1 cellular context compared by ENCODE assay signal in the genomic region with DNA sequence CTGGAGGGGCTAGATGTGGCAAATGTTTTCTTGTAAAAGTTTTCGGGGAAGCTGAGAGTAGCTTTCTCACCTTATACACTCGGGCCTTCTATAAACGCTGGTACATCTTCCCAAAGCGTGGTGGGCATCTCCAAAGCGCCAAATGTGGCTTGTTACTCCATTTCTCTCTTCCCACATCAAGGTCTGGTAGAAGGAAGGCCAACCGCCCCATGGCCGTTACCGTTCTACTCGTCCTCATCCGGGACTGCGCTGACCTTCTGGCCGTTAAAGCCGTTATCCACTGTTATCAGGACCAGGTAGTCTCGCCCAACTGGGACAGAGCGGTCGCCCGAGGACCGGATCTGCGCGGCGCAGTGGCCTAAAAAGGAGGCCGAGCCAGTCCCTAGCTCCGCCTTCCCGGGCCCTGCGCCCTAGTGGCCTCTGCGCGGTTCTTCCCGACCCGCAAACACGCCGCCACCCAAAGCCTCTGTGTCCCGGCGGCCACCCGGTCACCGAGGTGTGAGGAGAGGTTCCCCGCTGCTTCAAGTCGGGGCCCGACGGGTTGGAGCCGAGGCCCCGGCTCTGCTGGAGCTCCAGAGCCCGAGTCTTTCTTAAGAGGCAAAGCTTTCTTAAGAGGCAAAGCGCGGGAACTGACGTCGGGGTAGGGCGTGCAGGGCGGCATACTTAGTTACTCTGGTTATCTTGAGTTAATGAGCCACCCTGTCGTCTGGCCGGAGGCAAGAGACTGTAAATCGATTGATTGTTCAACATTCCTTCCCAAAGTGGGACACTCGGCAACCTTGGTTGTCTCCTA.
TF ChIP-seq lines count a peak whose summit lies in the region.

No MANE protein-coding gene starts in this region.

TF ChIP-seq in K562, 482 proteins besides CTCF, POLR2A, EP300 and RAD21 (continued from another document and continues in another):
- no peak for TF ChIP-seq MAFG (tag; conservative IDR thresholded peaks at IDR 0.05)
- TF ChIP-seq, protein P1, sequence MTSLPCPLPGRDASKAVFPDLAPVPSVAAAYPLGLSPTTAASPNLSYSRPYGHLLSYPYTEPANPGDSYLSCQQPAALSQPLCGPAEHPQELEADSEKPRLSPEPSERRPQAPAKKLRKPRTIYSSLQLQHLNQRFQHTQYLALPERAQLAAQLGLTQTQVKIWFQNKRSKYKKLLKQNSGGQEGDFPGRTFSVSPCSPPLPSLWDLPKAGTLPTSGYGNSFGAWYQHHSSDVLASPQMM (CRISPR knock-in tag; IDR thresholded peaks at IDR 0.05): no peak
- TF ChIP-seq RBM14 (IDR thresholded peaks at IDR 0.05; ENCODE audit: borderline replicate concordance, insufficient read depth, low read depth, low read length): no peak
- TF ChIP-seq, protein P2, sequence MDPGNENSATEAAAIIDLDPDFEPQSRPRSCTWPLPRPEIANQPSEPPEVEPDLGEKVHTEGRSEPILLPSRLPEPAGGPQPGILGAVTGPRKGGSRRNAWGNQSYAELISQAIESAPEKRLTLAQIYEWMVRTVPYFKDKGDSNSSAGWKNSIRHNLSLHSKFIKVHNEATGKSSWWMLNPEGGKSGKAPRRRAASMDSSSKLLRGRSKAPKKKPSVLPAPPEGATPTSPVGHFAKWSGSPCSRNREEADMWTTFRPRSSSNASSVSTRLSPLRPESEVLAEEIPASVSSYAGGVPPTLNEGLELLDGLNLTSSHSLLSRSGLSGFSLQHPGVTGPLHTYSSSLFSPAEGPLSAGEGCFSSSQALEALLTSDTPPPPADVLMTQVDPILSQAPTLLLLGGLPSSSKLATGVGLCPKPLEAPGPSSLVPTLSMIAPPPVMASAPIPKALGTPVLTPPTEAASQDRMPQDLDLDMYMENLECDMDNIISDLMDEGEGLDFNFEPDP (CRISPR knock-in tag; IDR thresholded peaks at IDR 0.05): no peak
- no peak for TF ChIP-seq ADNP (tag; IDR thresholded peaks at IDR 0.05)
- TF ChIP-seq TEAD2 (tag; IDR thresholded peaks at IDR 0.05): peak; percentile 4; the same call in 1 of the 2 replicates
- TF ChIP-seq, protein P3, sequence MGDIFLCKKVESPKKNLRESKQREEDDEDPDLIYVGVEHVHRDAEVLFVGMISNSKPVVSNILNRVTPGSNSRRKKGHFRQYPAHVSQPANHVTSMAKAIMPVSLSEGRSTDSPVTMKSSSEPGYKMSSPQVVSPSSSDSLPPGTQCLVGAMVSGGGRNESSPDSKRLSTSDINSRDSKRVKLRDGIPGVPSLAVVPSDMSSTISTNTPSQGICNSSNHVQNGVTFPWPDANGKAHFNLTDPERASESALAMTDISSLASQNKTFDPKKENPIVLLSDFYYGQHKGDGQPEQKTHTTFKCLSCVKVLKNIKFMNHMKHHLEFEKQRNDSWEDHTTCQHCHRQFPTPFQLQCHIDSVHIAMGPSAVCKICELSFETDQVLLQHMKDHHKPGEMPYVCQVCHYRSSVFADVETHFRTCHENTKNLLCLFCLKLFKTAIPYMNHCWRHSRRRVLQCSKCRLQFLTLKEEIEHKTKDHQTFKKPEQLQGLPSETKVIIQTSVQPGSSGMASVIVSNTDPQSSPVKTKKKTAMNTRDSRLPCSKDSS (IDR thresholded peaks at IDR 0.05; ENCODE audit: low read depth, partially characterized antibody): no peak
- no peak for TF ChIP-seq CHD4 (IDR thresholded peaks at IDR 0.05; ENCODE audit: insufficient read depth, insufficient replicate concordance, low read depth, low read length, poor library complexity, severe bottlenecking)
- no peak for TF ChIP-seq ZNF561 (CRISPR knock-in tag; conservative IDR thresholded peaks at IDR 0.05)
- TF ChIP-seq DMBX1 (CRISPR knock-in tag; IDR thresholded peaks at IDR 0.05; ENCODE audit: borderline replicate concordance): peak; percentile 83
- no peak for TF ChIP-seq ZNF354B (CRISPR knock-in tag; IDR thresholded peaks at IDR 0.05)
- TF ChIP-seq, protein P4, sequence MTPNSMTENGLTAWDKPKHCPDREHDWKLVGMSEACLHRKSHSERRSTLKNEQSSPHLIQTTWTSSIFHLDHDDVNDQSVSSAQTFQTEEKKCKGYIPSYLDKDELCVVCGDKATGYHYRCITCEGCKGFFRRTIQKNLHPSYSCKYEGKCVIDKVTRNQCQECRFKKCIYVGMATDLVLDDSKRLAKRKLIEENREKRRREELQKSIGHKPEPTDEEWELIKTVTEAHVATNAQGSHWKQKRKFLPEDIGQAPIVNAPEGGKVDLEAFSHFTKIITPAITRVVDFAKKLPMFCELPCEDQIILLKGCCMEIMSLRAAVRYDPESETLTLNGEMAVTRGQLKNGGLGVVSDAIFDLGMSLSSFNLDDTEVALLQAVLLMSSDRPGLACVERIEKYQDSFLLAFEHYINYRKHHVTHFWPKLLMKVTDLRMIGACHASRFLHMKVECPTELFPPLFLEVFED (CRISPR knock-in tag; conservative IDR thresholded peaks at IDR 0.05): 0 out of 2 replicates have a peak, but pooled peaks have one; percentile 52
- peak; percentile 98 for TF ChIP-seq ZFX (CRISPR knock-in tag; IDR thresholded peaks at IDR 0.05)
- 0 out of 2 replicates have a peak, but pooled peaks have one; percentile 40 for TF ChIP-seq TCF7 (IDR thresholded peaks at IDR 0.05; ENCODE audit: borderline replicate concordance)
- TF ChIP-seq STAT5A (IDR thresholded peaks at IDR 0.05; ENCODE audit: borderline replicate concordance, low read length): peak; percentile 19; the same call in 1 of the 2 replicates
- peak; percentile 77; the same call in 1 of the 2 replicates for TF ChIP-seq MYC (IDR thresholded peaks at IDR 0.05; ENCODE audit: low read depth, low read length)
- 0 out of 2 replicates have a peak, but pooled peaks have one; percentile 58 for TF ChIP-seq MYC (CRISPR knock-in tag; IDR thresholded peaks at IDR 0.05; ENCODE audit: borderline replicate concordance, low read depth)
- TF ChIP-seq HMGN3 (IDR thresholded peaks at IDR 0.05; ENCODE audit: borderline replicate concordance, extremely low read depth, insufficient read length, low read depth, low read length): peak; percentile 97
- no peak for TF ChIP-seq C11orf30 (IDR thresholded peaks at IDR 0.05; ENCODE audit: low read depth)
- TF ChIP-seq, protein P5, sequence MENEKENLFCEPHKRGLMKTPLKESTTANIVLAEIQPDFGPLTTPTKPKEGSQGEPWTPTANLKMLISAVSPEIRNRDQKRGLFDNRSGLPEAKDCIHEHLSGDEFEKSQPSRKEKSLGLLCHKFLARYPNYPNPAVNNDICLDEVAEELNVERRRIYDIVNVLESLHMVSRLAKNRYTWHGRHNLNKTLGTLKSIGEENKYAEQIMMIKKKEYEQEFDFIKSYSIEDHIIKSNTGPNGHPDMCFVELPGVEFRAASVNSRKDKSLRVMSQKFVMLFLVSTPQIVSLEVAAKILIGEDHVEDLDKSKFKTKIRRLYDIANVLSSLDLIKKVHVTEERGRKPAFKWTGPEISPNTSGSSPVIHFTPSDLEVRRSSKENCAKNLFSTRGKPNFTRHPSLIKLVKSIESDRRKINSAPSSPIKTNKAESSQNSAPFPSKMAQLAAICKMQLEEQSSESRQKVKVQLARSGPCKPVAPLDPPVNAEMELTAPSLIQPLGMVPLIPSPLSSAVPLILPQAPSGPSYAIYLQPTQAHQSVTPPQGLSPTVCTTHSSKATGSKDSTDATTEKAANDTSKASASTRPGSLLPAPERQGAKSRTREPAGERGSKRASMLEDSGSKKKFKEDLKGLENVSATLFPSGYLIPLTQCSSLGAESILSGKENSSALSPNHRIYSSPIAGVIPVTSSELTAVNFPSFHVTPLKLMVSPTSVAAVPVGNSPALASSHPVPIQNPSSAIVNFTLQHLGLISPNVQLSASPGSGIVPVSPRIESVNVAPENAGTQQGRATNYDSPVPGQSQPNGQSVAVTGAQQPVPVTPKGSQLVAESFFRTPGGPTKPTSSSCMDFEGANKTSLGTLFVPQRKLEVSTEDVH (IDR thresholded peaks at IDR 0.05; ENCODE audit: low read depth, partially characterized antibody): peak; percentile 92
- TF ChIP-seq ZNF24 (IDR thresholded peaks at IDR 0.05): peak; percentile 65; the same call in 1 of the 2 replicates
- TF ChIP-seq ZNF644 (tag; IDR thresholded peaks at IDR 0.05; ENCODE audit: low read depth): 0 out of 2 replicates have a peak, but pooled peaks have one; percentile 25
- TF ChIP-seq MAFF (IDR thresholded peaks at IDR 0.05; ENCODE audit: low read length): no peak
- no peak for TF ChIP-seq U2AF1 (optimal IDR thresholded peaks at IDR 0.05; ENCODE audit: low read depth, low read length)
- TF ChIP-seq SIN3A (IDR thresholded peaks at IDR 0.05; ENCODE audit: borderline replicate concordance in 2 of 2, control insufficient read depth in 1 of 2, low read depth in 2 of 2, low read length in 2 of 2): peak in 1 of 2 experiments; percentile 55; a peak in 1 of 4 replicates
- no peak for TF ChIP-seq ZZZ3 (IDR thresholded peaks at IDR 0.05)
- no peak for TF ChIP-seq SRSF3 (IDR thresholded peaks at IDR 0.05; ENCODE audit: insufficient read depth, low read length)
- TF ChIP-seq, protein P6, sequence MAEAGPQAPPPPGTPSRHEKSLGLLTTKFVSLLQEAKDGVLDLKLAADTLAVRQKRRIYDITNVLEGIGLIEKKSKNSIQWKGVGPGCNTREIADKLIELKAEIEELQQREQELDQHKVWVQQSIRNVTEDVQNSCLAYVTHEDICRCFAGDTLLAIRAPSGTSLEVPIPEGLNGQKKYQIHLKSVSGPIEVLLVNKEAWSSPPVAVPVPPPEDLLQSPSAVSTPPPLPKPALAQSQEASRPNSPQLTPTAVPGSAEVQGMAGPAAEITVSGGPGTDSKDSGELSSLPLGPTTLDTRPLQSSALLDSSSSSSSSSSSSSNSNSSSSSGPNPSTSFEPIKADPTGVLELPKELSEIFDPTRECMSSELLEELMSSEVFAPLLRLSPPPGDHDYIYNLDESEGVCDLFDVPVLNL (CRISPR knock-in tag; IDR thresholded peaks at IDR 0.05; ENCODE audit: low read depth): no peak
- TF ChIP-seq, protein P7, sequence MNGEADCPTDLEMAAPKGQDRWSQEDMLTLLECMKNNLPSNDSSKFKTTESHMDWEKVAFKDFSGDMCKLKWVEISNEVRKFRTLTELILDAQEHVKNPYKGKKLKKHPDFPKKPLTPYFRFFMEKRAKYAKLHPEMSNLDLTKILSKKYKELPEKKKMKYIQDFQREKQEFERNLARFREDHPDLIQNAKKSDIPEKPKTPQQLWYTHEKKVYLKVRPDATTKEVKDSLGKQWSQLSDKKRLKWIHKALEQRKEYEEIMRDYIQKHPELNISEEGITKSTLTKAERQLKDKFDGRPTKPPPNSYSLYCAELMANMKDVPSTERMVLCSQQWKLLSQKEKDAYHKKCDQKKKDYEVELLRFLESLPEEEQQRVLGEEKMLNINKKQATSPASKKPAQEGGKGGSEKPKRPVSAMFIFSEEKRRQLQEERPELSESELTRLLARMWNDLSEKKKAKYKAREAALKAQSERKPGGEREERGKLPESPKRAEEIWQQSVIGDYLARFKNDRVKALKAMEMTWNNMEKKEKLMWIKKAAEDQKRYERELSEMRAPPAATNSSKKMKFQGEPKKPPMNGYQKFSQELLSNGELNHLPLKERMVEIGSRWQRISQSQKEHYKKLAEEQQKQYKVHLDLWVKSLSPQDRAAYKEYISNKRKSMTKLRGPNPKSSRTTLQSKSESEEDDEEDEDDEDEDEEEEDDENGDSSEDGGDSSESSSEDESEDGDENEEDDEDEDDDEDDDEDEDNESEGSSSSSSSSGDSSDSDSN (IDR thresholded peaks at IDR 0.05; ENCODE audit: borderline replicate concordance in 1 of 2, low read depth in 2 of 2, low read length in 2 of 2): peak; percentile 82 to 92; a peak in 3 of 4 replicates
- TF ChIP-seq RBM39 (optimal IDR thresholded peaks at IDR 0.05; ENCODE audit: low read depth, low read length): no peak
- TF ChIP-seq ZNF778 (CRISPR knock-in tag; IDR thresholded peaks at IDR 0.05): no peak
- 0 out of 2 replicates have a peak, but pooled peaks have one; percentile 65 for TF ChIP-seq ZNF584 (CRISPR knock-in tag; IDR thresholded peaks at IDR 0.05; ENCODE audit: low read depth)
- no peak for TF ChIP-seq MCM3 (IDR thresholded peaks at IDR 0.05)
- TF ChIP-seq, protein P8, sequence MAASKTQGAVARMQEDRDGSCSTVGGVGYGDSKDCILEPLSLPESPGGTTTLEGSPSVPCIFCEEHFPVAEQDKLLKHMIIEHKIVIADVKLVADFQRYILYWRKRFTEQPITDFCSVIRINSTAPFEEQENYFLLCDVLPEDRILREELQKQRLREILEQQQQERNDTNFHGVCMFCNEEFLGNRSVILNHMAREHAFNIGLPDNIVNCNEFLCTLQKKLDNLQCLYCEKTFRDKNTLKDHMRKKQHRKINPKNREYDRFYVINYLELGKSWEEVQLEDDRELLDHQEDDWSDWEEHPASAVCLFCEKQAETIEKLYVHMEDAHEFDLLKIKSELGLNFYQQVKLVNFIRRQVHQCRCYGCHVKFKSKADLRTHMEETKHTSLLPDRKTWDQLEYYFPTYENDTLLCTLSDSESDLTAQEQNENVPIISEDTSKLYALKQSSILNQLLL (CRISPR knock-in tag; IDR thresholded peaks at IDR 0.05; ENCODE audit: borderline replicate concordance): no peak
- no peak for TF ChIP-seq HOXB6 (CRISPR knock-in tag; IDR thresholded peaks at IDR 0.05; ENCODE audit: borderline replicate concordance)
- TF ChIP-seq, protein P9, sequence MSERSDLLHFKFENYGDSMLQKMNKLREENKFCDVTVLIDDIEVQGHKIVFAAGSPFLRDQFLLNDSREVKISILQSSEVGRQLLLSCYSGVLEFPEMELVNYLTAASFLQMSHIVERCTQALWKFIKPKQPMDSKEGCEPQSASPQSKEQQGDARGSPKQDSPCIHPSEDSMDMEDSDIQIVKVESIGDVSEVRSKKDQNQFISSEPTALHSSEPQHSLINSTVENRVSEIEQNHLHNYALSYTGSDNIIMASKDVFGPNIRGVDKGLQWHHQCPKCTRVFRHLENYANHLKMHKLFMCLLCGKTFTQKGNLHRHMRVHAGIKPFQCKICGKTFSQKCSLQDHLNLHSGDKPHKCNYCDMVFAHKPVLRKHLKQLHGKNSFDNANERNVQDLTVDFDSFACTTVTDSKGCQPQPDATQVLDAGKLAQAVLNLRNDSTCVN (CRISPR knock-in tag; IDR thresholded peaks at IDR 0.05): no peak
- 0 out of 2 replicates have a peak, but pooled peaks have one; percentile 24 for TF ChIP-seq HNRNPL (IDR thresholded peaks at IDR 0.05; ENCODE audit: low read depth, low read length)
- TF ChIP-seq FIP1L1 (IDR thresholded peaks at IDR 0.05; ENCODE audit: low read depth, low read length, poor library complexity, severe bottlenecking): peak; percentile 48
- no peak for TF ChIP-seq NCOA4 (IDR thresholded peaks at IDR 0.05; ENCODE audit: partially characterized antibody)
- peak; percentile 66 for TF ChIP-seq NCOR1 (IDR thresholded peaks at IDR 0.05)
- no peak; the same call in 1 of the 2 replicates for TF ChIP-seq MTA1 (IDR thresholded peaks at IDR 0.05; ENCODE audit: borderline replicate concordance)
- TF ChIP-seq ZNF707 (CRISPR knock-in tag; conservative IDR thresholded peaks at IDR 0.05): no peak
- TF ChIP-seq NR3C1 (CRISPR knock-in tag; IDR thresholded peaks at IDR 0.05): peak; percentile 94; the same call in 1 of the 2 replicates
- TF ChIP-seq ZNF140 (CRISPR knock-in tag; IDR thresholded peaks at IDR 0.05): no peak
- TF ChIP-seq HMG20A (CRISPR knock-in tag; conservative IDR thresholded peaks at IDR 0.05): no peak
- peak; percentile 100 for TF ChIP-seq L3MBTL2 (IDR thresholded peaks at IDR 0.05)
- TF ChIP-seq, protein P10, sequence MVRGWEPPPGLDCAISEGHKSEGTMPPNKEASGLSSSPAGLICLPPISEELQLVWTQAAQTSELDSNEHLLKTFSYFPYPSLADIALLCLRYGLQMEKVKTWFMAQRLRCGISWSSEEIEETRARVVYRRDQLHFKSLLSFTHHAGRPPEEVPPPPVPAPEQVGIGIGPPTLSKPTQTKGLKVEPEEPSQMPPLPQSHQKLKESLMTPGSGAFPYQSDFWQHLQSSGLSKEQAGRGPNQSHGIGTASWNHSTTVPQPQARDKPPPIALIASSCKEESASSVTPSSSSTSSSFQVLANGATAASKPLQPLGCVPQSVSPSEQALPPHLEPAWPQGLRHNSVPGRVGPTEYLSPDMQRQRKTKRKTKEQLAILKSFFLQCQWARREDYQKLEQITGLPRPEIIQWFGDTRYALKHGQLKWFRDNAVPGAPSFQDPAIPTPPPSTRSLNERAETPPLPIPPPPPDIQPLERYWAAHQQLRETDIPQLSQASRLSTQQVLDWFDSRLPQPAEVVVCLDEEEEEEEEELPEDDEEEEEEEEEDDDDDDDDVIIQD (CRISPR knock-in tag; IDR thresholded peaks at IDR 0.05): no peak
